ENCODE assay signal across 1 cellular context in genomic region chr12:104334581-104334980, GRCh38.
TF ChIP-seq lines count a peak whose summit lies in the region.

No MANE protein-coding gene starts in this region.

TF ChIP-seq in SK-N-SH treated with all-trans-retinoic acid at 6 μM for 48 hours, 23 proteins besides CTCF, POLR2A, EP300 and RAD21 (continued from another document):
- TF ChIP-seq TSHZ2 (CRISPR knock-in tag; IDR thresholded peaks at IDR 0.05) (no peak), SNAI2 (CRISPR knock-in tag; IDR thresholded peaks at IDR 0.05) (no peak), ZNF565 (CRISPR knock-in tag; conservative IDR thresholded peaks at IDR 0.05; ENCODE audit: low read depth) (no peak)
